ENCODE assay signal across 1 cellular context in genomic region chr6:73665686-73666319, GRCh38.
TF ChIP-seq lines count a peak whose summit lies in the region.

No MANE protein-coding gene starts in this region.

TF ChIP-seq in K562, 482 proteins besides CTCF, POLR2A, EP300 and RAD21:
- TF ChIP-seq FOSL1 (tag; conservative IDR thresholded peaks at IDR 0.05): peak; percentile 45
- TF ChIP-seq RFX1 (IDR thresholded peaks at IDR 0.05): 0 out of 2 replicates have a peak, but pooled peaks have one; percentile 7
- no peak for TF ChIP-seq NR2C1 (IDR thresholded peaks at IDR 0.05)
- no peak for TF ChIP-seq NR2C1 (tag; IDR thresholded peaks at IDR 0.05)
- TF ChIP-seq PYGO2 (tag; IDR thresholded peaks at IDR 0.05): no peak
